ENCODE assay signal across 9 cellular contexts in the genomic region with DNA sequence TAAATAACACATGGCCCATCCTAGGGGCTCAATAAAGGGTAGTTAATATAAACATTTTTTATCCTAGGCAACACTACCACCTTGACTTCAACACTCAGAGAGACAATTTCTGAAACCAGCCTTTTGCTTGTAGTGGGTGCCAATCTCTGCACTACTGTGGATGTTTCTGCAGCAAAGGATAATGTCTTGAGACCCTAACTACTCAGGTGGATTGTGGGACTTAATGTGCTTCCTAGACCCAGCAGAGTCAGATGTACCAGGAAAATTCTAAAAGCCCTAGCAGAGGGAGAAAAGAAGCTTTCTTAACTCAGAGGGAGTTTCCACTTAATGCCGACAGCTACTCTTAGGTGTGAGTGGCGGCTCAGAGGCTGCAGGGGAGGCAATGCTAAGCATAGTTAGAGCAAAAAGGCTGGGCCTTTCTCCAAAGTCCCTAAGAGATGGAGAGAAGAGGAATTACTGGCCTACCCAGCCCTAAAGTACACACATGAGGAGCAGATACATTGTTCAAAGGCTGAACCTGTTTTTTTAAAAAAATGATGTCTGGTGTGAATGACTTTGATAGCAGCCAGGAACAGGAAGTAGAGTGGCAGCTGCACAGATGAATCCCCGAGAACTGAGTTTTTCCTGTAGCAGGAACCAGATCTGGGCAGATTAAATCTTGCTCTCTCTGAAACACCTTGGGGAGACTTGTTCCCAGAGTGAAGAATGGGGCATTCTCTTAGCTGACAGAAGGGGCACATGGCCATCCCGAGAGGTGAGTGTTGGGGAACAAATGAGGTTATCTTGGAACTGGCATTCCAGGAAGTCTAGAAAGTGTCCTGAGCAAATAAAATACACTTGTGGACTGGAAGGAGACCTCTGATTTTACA. TPM values are rescaled to one million over a fixed set of nuclear protein-coding genes. Genes with fewer than 3 reads are reported as not detected.
DNase-seq lines count a peak whose midpoint lies in the region; ATAC-seq, FAIRE-seq and TF ChIP-seq lines count a peak whose summit lies in the region.
"Had no signal": no experiment of that assay in that cellular context is flagged by ENCODE, and none has a peak within 500 bp of the region (broad histone marks: within the 10 kb centered on the region; RNA-seq: fewer than 3 reads in every experiment).

No MANE protein-coding gene starts in this region.

- TF ChIP-seq CTCF in GM12878 (IDR thresholded peaks at IDR 0.05 in 2 of 3, conservative IDR thresholded peaks at IDR 0.05 in 1 of 3; ENCODE audit: control insufficient read depth in 2 of 3, extremely low read depth in 1 of 3, insufficient read depth in 1 of 3, low read depth in 3 of 3, low read length in 3 of 3) (no peak), nephron (IDR thresholded peaks at IDR 0.05; ENCODE audit: unreplicated experiment in 3 of 3) (no peak), tibial artery (IDR thresholded peaks at IDR 0.05) (no peak), GM13976 (IDR thresholded peaks at IDR 0.05; ENCODE audit: borderline replicate concordance, control extremely low read depth, extremely low read depth, insufficient read depth, missing control alignments) (no peak)

- WGBS in GM12878 (ENCODE audit: insufficient coverage, insufficient replicate concordance, low lambda C conversion rate, missing lambda C conversion rate) = 16% methylated on average over 4 of the region's 4 CpGs

- DNase-seq in GDM1 (lab: John Stamatoyannopoulos, UW) (peak; percentile 59), Kasumi-1 (lab: John Stamatoyannopoulos, UW) (peak; percentile 27 to 62), GM12878 (ENCODE audit: low read depth, low spot score) (no peak), tibial artery (no peak), GM13976 (ENCODE audit: low spot score) (no peak), NCI-H748 (lab: John Stamatoyannopoulos, UW; ENCODE audit: unreplicated experiment) (no peak)
- DNase-seq: NCI-H2107 had no signal

- POLR2A ChIA-PET in GM12878 (lab: Charles Lee) = no interaction called here

- H3K4me3 ChIP-seq in GM12878 (no peak overlapping the region), tibial artery (no peak overlapping the region)

- peaks cover 4% of the 10 kb centered on the region for H3K9me3 Mint-ChIP-seq in nephron

- no peaks in the 10 kb centered on the region for H3K79me2 ChIP-seq in GM12878 (ENCODE audit: control insufficient read depth, insufficient read depth, low read length)

- BruUV-seq in GM12878 (replicated peaks; lab: Mats Ljungman, UMichigan) = no TSS peak

- CTCF ChIA-PET in GM12878 (lab: Yijun Ruan, JAX) = interaction anchor here (0.6 to 2.2 kb wide), 5 partner anchors 22 to 126 kb away, joined by 3 to 9 read pairs (median 4); no protein-coding TSS in a partner anchor

- H3K27ac ChIP-seq in GM12878 (ENCODE audit: control insufficient read depth, insufficient read depth) = no peak overlapping the region
- no peak overlapping the region for H3K27ac ChIP-seq in tibial artery

- no peak overlapping the region for H3K9ac ChIP-seq in GM12878 (ENCODE audit: control insufficient read depth, insufficient read depth, low read length)

- no peak for TF ChIP-seq EP300 in GM12878 (IDR thresholded peaks at IDR 0.05; ENCODE audit: borderline replicate concordance in 1 of 2, control insufficient read depth in 1 of 2, low read depth in 2 of 2, low read length in 2 of 2)

- RAD21 ChIA-PET in GM12878 (lab: Charles Lee; ENCODE audit: unreplicated experiment) = interaction anchor here (1.1 kb wide), 1 partner anchor 51 kb away, joined by 3 read pairs; no protein-coding TSS in a partner anchor

- SMC1A ChIA-PET in GM12878 (lab: Charles Lee; ENCODE audit: uncharacterized antibody, unreplicated experiment) = interaction anchor here (0.7 to 1.7 kb wide), 5 partner anchors 9 to 76 kb away, joined by 3 to 6 read pairs (median 3); no protein-coding TSS in a partner anchor

- H3K4me1 ChIP-seq in GM12878 (ENCODE audit: control insufficient read depth, insufficient read depth, low read length) = no peaks in the 10 kb centered on the region
- no peaks in the 10 kb centered on the region for H3K4me1 ChIP-seq in tibial artery

- in situ Hi-C loops in GM12878 (cut with MboI) = no loop called here
- in situ Hi-C loops in GM13976 (cut with MboI; ENCODE audit: low sequenced_read_pairs, unreplicated experiment) = no loop called here

- no peak for TF ChIP-seq RAD21 in GM12878 (IDR thresholded peaks at IDR 0.05; ENCODE audit: insufficient read depth, low read depth, low read length)

- peaks cover 6% of the 10 kb centered on the region for H3K27me3 Mint-ChIP-seq in nephron (ENCODE audit: low read depth)

- H3K36me3 Mint-ChIP-seq in nephron (ENCODE audit: low read depth) = no peaks in the 10 kb centered on the region

- TF ChIP-seq POLR2A in GM12878 (IDR thresholded peaks at IDR 0.05; ENCODE audit: low read depth, low read length) = no peak

- no peaks in the 10 kb centered on the region for H3K36me3 ChIP-seq in GM12878 (ENCODE audit: control insufficient read depth in 2 of 2, insufficient read depth in 2 of 2, low read length in 1 of 2)
- H3K36me3 ChIP-seq in tibial artery = no peaks in the 10 kb centered on the region

- no peaks in the 10 kb centered on the region for H4K20me1 ChIP-seq in GM12878 (ENCODE audit: control insufficient read depth, insufficient read depth)

- intact Hi-C loops in GM12878 (cut with micrococcal nuclease; ENCODE audit: unreplicated experiment) (no loop called here), tibial artery (cut with DNase I; ENCODE audit: low total_unique reads) (no loop called here)

- H3K4me2 ChIP-seq in GM12878 (ENCODE audit: control insufficient read depth, insufficient read depth) = no peak overlapping the region

- H3K4me3 Mint-ChIP-seq in nephron = no peak overlapping the region

- peak overlapping the region; percentile 54; the same call in 1 of the 2 replicates for H2AFZ ChIP-seq in GM12878 (ENCODE audit: control insufficient read depth, low read depth, low read length)

- peaks cover 9% of the 10 kb centered on the region for H3K4me1 Mint-ChIP-seq in nephron

- H3K27me3 ChIP-seq in GM12878 (replicated peaks in 1 of 2; ENCODE audit: control insufficient read depth in 2 of 2, insufficient read depth in 2 of 2, low read length in 1 of 2) = no peaks in the 10 kb centered on the region
- H3K27me3 ChIP-seq in tibial artery = no peaks in the 10 kb centered on the region

- H3K9me3 ChIP-seq in GM12878 (replicated peaks; ENCODE audit: control insufficient read depth, insufficient read depth, low read length) (no peaks in the 10 kb centered on the region), tibial artery (no peaks in the 10 kb centered on the region)

- peak overlapping the region; percentile 64 to 95 (median 76) for H3K27ac Mint-ChIP-seq in nephron

- FAIRE-seq in GM12878 (lab: Jason Lieb, UNC) = peak; percentile 41

- ATAC-seq in GM12878 (peak; percentile 53), GM19397 (IDR thresholded peaks at IDR 0.05; ENCODE audit: unreplicated experiment) (no peak)

TF ChIP-seq in GM12878, 131 proteins besides CTCF, POLR2A, EP300 and RAD21 (continues in another document):
- TF ChIP-seq RELB (IDR thresholded peaks at IDR 0.05; ENCODE audit: low read depth) = 0 out of 2 replicates have a peak, but pooled peaks have one; percentile 29
- TF ChIP-seq CHD2 (IDR thresholded peaks at IDR 0.05; ENCODE audit: borderline replicate concordance, low read depth, low read length) = no peak

RNA-seq across cellular contexts. Expression of gene ABCD3, which starts 33.5 kb away (rescaled TPM):
- total RNA-seq in GM12878 (2013; cell fraction: nucleolus; rRNA removed) = 25.1 and 27.0 TPM in 2 replicates
- total RNA-seq in GM12878 (2014; rRNA removed) (23.4 and 29.4 TPM in 2 replicates), GM12878 (2014; rRNA removed; fragmentation: Illumina TruSeq; extraction: Trizol) (32.6 and 32.8 TPM in 2 replicates), GM12878 (2021) (27.4 and 29.3 TPM in 2 replicates)
- 5.6 TPM for polyA plus RNA-seq in GM12878 (2011; ENCODE audit: low read depth)
- polyA plus RNA-seq in GM12878 (2011; rRNA removed) (24.9 and 35.3 TPM in 2 replicates), GM12878 (2014; fragmentation: Illumina TruSeq; extraction: Trizol) (23.4 and 36.6 TPM in 2 replicates), GM12878 (2014; fragmentation: Nextera tagmentation; extraction: Ambion mirVana) (10 to 100 TPM; 15.1 to 16.3 TPM), GM12878 (2014; rRNA removed) (16.9 and 18.7 TPM in 2 replicates), GM12878 (2016; fragmentation: Nextera tagmentation; extraction: Ambion mirVana) (10 to 100 TPM; 38.0 to 40.2 TPM)
- 7.3 and 8.3 TPM in 2 replicates for polyA plus RNA-seq in GM12878 (2011; cell fraction: cytosol; rRNA removed)
- polyA plus RNA-seq in GM12878 (2011; cell fraction: nucleus; rRNA removed) = 19.4 and 20.9 TPM in 2 replicates
- 9.0 and 10.5 TPM in 2 replicates for polyA plus RNA-seq in GM12878 (2012)
- 17.3 and 25.8 TPM in 2 replicates for polyA minus RNA-seq in GM12878 (2011; rRNA and poly(A)+ RNA removed)
- polyA minus RNA-seq in GM12878 (2011; cell fraction: cytosol; rRNA and poly(A)+ RNA removed) = 9.9 and 10.4 TPM in 2 replicates
- 11.4 and 20.6 TPM in 2 replicates for polyA minus RNA-seq in GM12878 (2011; cell fraction: nucleus; rRNA and poly(A)+ RNA removed)

Comparison
In these comparisons a context has a peak if more than half of its experiments do, and no peak if none do; other contexts are left out.
1. DNase-seq: peak in GDM1 (single experiment) and Kasumi-1 (2 of 2); none in GM12878 (single experiment), tibial artery (0 of 2), GM13976 (single experiment) and NCI-H748 (single experiment).